22 cellular contexts compared by ENCODE assay signal in the genomic region with DNA sequence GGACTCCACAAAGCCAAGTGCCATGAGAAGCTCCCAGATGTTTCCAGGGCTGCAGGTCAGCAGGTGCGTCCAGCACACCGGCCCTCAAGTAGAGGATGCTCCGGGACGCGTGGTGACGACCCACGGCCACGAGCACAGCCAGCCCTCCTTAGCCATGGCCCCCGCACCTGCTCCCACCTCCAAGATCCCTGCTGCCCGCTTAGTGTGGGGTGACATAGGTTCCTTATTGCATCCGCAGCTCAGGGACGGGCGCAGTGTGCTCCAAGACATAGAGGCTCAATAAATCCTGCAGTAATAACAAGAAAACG.
"Had no signal": no experiment of that assay in that cellular context is flagged by ENCODE, and none has a peak within 500 bp of the region (broad histone marks: within the 10 kb centered on the region; RNA-seq: fewer than 3 reads in every experiment).

No MANE protein-coding gene starts in this region.

- H3K4me1 ChIP-seq: colonic mucosa, esophagus squamous epithelium, gastroesophageal sphincter had no signal

- H3K36me3 ChIP-seq: brain microvascular endothelial cell, colonic mucosa, esophagus squamous epithelium had no signal

- DNase-seq: activated CD4-positive, alpha-beta memory T cell treated with anti-CD3 and anti-CD28 coated beads for 36 hours; activated CD4-positive, alpha-beta T cell treated with anti-CD3 and anti-CD28 coated beads for 36 hours; activated CD4-positive, alpha-beta T cell treated with anti-CD3 and anti-CD28 coated beads, Interleukin-2, amount 10 ng/mL, durations not matched to agents 24 days and 14 days; activated CD4-positive, CD25-positive, alpha-beta regulatory T cell; activated CD4-positive, CD25-positive, alpha-beta regulatory T cell treated with anti-CD3 and anti-CD28 coated beads, Interleukin-2, amount 50 U/mL, for 72 hours; activated CD8-positive, alpha-beta T cell treated with anti-CD3 and anti-CD28 coated beads, Interleukin-2, amount 10 ng/mL, durations not matched to agents 7 days and 5 days; activated gamma-delta T cell treated with Interleukin-2 at 50 U/mL for 16 hours; activated naive CD4-positive, alpha-beta T cell treated with anti-CD3 and anti-CD28 coated beads, Interleukin-2, amount 50 U/mL, for 16 hours; activated naive CD4-positive, alpha-beta T cell treated with Interleukin-2 at 50 U/mL for 16 hours; activated T-cell treated with anti-CD3 and anti-CD28 coated beads, Interleukin-2, amount 50 U/mL, for 48 hours; amniotic stem cell; anterior cingulate cortex; brain microvascular endothelial cell; central memory CD4-positive, alpha-beta T cell; cerebellar nuclear complex; colonic mucosa; effector CD8-positive, alpha-beta T cell; esophagus squamous epithelium; foreskin melanocyte; T-helper 2 cell had no signal

- H3K27me3 ChIP-seq: brain microvascular endothelial cell, colonic mucosa, esophagus squamous epithelium, gastroesophageal sphincter had no signal

- H3K4me3 ChIP-seq: colonic mucosa, esophagus squamous epithelium, gastroesophageal sphincter had no signal

- H3K9me3 ChIP-seq: colonic mucosa, esophagus squamous epithelium, gastroesophageal sphincter had no signal

- H3K27ac ChIP-seq: brain microvascular endothelial cell, colonic mucosa, epithelial cell of prostate, esophagus squamous epithelium, gastroesophageal sphincter had no signal

- ATAC-seq: activated CD4-positive, alpha-beta T cell treated with anti-CD3 and anti-CD28 coated beads for 36 hours; activated CD8-positive, alpha-beta T cell treated with anti-CD3 and anti-CD28 coated beads, Interleukin-2, amount 10 ng/mL, durations not matched to agents 7 days and 5 days; gastroesophageal sphincter had no signal
